In the genomic region with DNA sequence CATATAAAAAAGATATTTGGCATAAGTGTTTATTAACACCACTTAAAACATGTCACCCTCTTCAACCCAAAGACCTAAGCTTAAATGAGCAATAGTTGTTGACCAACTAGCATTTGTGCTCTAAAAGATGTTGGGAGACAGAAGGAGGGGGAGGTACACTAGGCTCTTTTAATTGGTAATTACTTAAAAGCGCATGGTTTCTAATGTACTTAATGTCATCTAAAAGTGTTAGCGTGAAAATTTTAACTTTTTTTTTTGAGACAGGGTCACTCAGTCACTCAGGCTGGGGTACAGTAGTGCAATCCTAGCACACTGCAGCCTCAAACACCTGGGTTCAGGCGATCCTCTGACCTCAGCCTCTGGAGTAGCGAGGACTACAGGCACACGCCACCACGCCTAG, we compare ENCODE assay signal across 19 cellular contexts. TPM values are rescaled to one million over a fixed set of nuclear protein-coding genes. Genes with fewer than 3 reads are reported as not detected.
A peak's percentile ranks its signal among the peaks of the same experiment; 100 is the strongest.
DNase-seq lines count a peak whose midpoint lies in the region; ATAC-seq and TF ChIP-seq lines count a peak whose summit lies in the region.
"Had no signal": no experiment of that assay in that cellular context is flagged by ENCODE, and none has a peak within 500 bp of the region (broad histone marks: within the 10 kb centered on the region; RNA-seq: fewer than 3 reads in every experiment).

No MANE protein-coding gene starts in this region.

- no peaks in the 10 kb centered on the region for H3K27me3 ChIP-seq in BLaER1
- H3K27me3 ChIP-seq: BLaER1 treated with 17β-estradiol and CSF1 and Interleukin-3, amounts not matched to agents 10 nM and 100 nM had no signal

- no peak for TF ChIP-seq CTCF in activated B cell treated with CpG ODN at 0.5 μM for 24 hours (IDR thresholded peaks at IDR 0.05)

- H3K36me3 Mint-ChIP-seq in activated B cell treated with CpG ODN at 0.5 μM for 24 hours (ENCODE audit: low read depth), result peaks cover 21% of the 10 kb centered on the region

- peak; percentile 63 to 84 for DNase-seq in NCI-H524 (lab: John Stamatoyannopoulos, UW)
- no peak for DNase-seq in activated B cell treated with CpG ODN at 0.5 μM for 24 hours
- no peak for DNase-seq in AG08396 (ENCODE audit: low spot score)
- no peak for DNase-seq in islet precursor cell
- no peak for DNase-seq in kidney glomerular epithelial cell (lab: John Stamatoyannopoulos, UW)
- DNase-seq: 8988T; ACHN; CD4-positive, alpha-beta T cell; CD8-positive, alpha-beta memory T cell; DMS 273 treated with DMSO at 0.1 percent for 48 hours; DMS79 treated with DMSO at 0.1 percent for 48 hours; GF-D8; GOT3; HCEC 1CT had no signal

- no peak overlapping the region for H3K9ac ChIP-seq in BLaER1
- H3K9ac ChIP-seq: BLaER1 treated with 17β-estradiol and CSF1 and Interleukin-3, amounts not matched to agents 10 nM and 100 nM had no signal

- peaks cover 25% of the 10 kb centered on the region; the same call in 1 of the 2 replicates for H3K9me3 ChIP-seq in BLaER1
- H3K9me3 ChIP-seq: A549 had no signal

- H3K27ac ChIP-seq in BLaER1, result no peak overlapping the region
- H3K27ac ChIP-seq: A549 had no signal

- peaks cover 58% of the 10 kb centered on the region for H3K36me3 ChIP-seq in BLaER1

- CTCF ChIA-PET in activated B cell treated with CpG ODN at 0.5 μM for 24 hours (lab: Charles Lee), result no interaction called here

- H3K4me3 Mint-ChIP-seq in activated B cell treated with CpG ODN at 0.5 μM for 24 hours, result no peak overlapping the region
- H3K4me3 Mint-ChIP-seq: CD14-positive monocyte; CD4-positive, alpha-beta T cell; CD8-positive, alpha-beta memory T cell had no signal

- H3K27me3 Mint-ChIP-seq in activated B cell treated with CpG ODN at 0.5 μM for 24 hours, result no peaks in the 10 kb centered on the region
- H3K27me3 Mint-ChIP-seq: CD4-positive, alpha-beta T cell; CD8-positive, alpha-beta memory T cell had no signal

- H3K27ac Mint-ChIP-seq in activated B cell treated with CpG ODN at 0.5 μM for 24 hours, result peak overlapping the region; percentile 56
- H3K27ac Mint-ChIP-seq: CD14-positive monocyte; CD4-positive, alpha-beta T cell had no signal

- H3K4me3 ChIP-seq in BLaER1, result no peak overlapping the region
- H3K4me3 ChIP-seq: A549; BLaER1 treated with 17β-estradiol and CSF1 and Interleukin-3, amounts not matched to agents 10 nM and 100 nM had no signal

- no peaks in the 10 kb centered on the region for H3K9me3 Mint-ChIP-seq in activated B cell treated with CpG ODN at 0.5 μM for 24 hours
- H3K9me3 Mint-ChIP-seq: CD4-positive, alpha-beta T cell; CD8-positive, alpha-beta memory T cell had no signal

- H3K4me1 Mint-ChIP-seq in activated B cell treated with CpG ODN at 0.5 μM for 24 hours, result peaks cover 45% of the 10 kb centered on the region

- peaks cover 48% of the 10 kb centered on the region for H3K4me1 ChIP-seq in BLaER1

- intact Hi-C loops in activated B cell treated with CpG ODN at 0.5 μM for 24 hours (cut with micrococcal nuclease), result loop anchor here (10.0 kb wide), 4 partner anchors 334 to 1884 kb away; partner anchors contain the start of genes BAZ2B, LY75 and TANK

- peaks cover 21% of the 10 kb centered on the region for H4K20me1 ChIP-seq in BLaER1

- ATAC-seq in activated B cell treated with CpG ODN at 0.5 μM for 24 hours (ENCODE audit: low read depth) (no peak), HG03432 (IDR thresholded peaks at IDR 0.05; ENCODE audit: unreplicated experiment) (no peak)
- ATAC-seq: A549 had no signal

- peak overlapping the region; percentile 62; the same call in 1 of the 2 replicates for H3K4me2 ChIP-seq in BLaER1
- H3K4me2 ChIP-seq: A549 had no signal

- POLR2A ChIA-PET in activated B cell treated with CpG ODN at 0.5 μM for 24 hours (lab: Charles Lee), result interaction anchor here (0.6 kb wide), 2 partner anchors 32 to 117 kb away, joined by 4 to 6 read pairs; no protein-coding TSS in a partner anchor

RNA-seq across cellular contexts. Expression of gene WDSUB1, which starts 5.5 kb away (rescaled TPM):
- total RNA-seq in activated B cell treated with CpG ODN at 0.5 μM for 24 hours, result 8.6 TPM in 2 replicates

Comparison
In these comparisons a context has a peak if more than half of its experiments do, and no peak if none do; other contexts are left out.
1. DNase-seq: peak in NCI-H524 (2 of 2); none in activated B cell treated with CpG ODN at 0.5 μM for 24 hours (single experiment), AG08396 (single experiment), islet precursor cell (single experiment) and kidney glomerular epithelial cell (single experiment).